Comparison of ENCODE assay signal across 8 cellular contexts in the genomic region with DNA sequence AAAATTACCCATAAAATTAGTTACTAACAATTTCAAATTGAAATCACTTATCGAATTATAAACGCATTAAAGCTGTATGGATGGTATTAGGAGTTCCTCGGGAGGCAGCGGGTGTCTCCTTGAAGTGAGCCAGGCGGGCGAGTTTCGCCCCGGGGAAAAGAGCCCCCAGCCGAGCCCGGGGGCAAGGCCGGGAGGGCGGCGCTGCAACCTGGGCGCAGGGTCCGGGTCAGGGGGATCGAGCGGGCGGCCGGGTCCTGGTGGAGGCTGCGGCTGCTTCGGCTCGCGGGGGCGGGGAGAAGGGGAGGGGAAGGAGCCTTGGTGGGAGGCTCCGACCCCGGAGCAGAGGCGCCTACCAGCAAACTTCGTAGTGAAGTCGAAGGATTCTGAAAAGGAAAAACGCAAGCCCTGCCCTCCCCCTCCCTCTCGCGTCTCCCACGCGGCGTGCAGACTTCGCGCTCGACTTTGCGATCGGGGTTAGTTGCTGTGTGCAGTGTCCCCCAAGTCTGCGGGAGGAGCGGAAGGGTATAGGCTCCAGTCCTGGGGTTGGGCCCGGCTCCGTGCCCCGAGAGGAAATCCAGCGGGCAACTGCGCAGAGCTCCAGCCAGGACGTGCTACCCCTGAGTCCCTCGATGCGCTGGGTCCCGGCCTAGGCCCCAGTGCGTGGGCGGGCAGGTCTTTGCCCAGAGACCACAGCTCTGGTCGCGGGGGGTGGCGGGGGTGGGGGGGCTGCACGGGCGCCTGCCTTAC.
DNase-seq lines count a peak whose midpoint lies in the region; ATAC-seq and TF ChIP-seq lines count a peak whose summit lies in the region.

No MANE protein-coding gene starts in this region.

- 2% methylated on average over 55 of the region's 58 CpGs for WGBS in HUES64

- peaks cover 57% of the 10 kb centered on the region for H3K27me3 ChIP-seq in HUES64 (ENCODE audit: insufficient read depth, low read length)
- peaks cover 13% of the 10 kb centered on the region for H3K27me3 ChIP-seq in mucosa of stomach (ENCODE audit: control insufficient read depth, insufficient read depth, low read length)

- H3K9ac ChIP-seq in HUES64 (ENCODE audit: low read depth, low read length) (no peak overlapping the region; the same call in 1 of the 2 replicates), mucosa of stomach (ENCODE audit: low read length) (peak overlapping the region; percentile 90)

- H3K4me3 ChIP-seq in HUES64 (ENCODE audit: low read length) (peak overlapping the region; percentile 62), mucosa of stomach (ENCODE audit: low read length) (peak overlapping the region; percentile 42)

- H3K36me3 ChIP-seq in HUES64 (ENCODE audit: insufficient read depth, low read length): no peaks in the 10 kb centered on the region
- no peaks in the 10 kb centered on the region for H3K36me3 ChIP-seq in mucosa of stomach (ENCODE audit: control insufficient read depth, insufficient read depth, low read length)

- H3K9me3 ChIP-seq in HUES64 (ENCODE audit: insufficient read depth, low read depth, low read length) (no peaks in the 10 kb centered on the region), mucosa of stomach (ENCODE audit: control insufficient read depth, low read length) (no peaks in the 10 kb centered on the region)

- ATAC-seq in GM18502 (IDR thresholded peaks at IDR 0.05; ENCODE audit: poor library complexity, unreplicated experiment): no peak
- no peak for ATAC-seq in HG02970 (IDR thresholded peaks at IDR 0.05; ENCODE audit: low FRiP score, unreplicated experiment)

- TF ChIP-seq CTCF in 22Rv1 (IDR thresholded peaks at IDR 0.05): peak; percentile 52

- H3K4me1 ChIP-seq in HUES64 (ENCODE audit: insufficient read depth, low read length): peaks cover 43% of the 10 kb centered on the region
- H3K4me1 ChIP-seq in mucosa of stomach (ENCODE audit: control insufficient read depth, insufficient read depth, low read length): peaks cover 33% of the 10 kb centered on the region

- DNase-seq in ecto neural progenitor cell (ENCODE audit: low spot score): peak; percentile 78
- DNase-seq in T-helper 2 cell: no peak
- DNase-seq in activated gamma-delta T cell treated with Interleukin-2 at 50 U/mL for 16 hours: no peak

- H3K27ac ChIP-seq in 22Rv1 (no peak overlapping the region; the same call in 1 of the 2 replicates), HUES64 (ENCODE audit: low read depth, low read length) (no peak overlapping the region)
